11 cellular contexts compared by ENCODE assay signal in genomic region chr2:174596994-174597346, GRCh38. TPM values are rescaled to one million over a fixed set of nuclear protein-coding genes. Genes with fewer than 3 reads are reported as not detected.
DNase-seq lines count a peak whose midpoint lies in the region; ATAC-seq, FAIRE-seq and TF ChIP-seq lines count a peak whose summit lies in the region.
"Had no signal": no experiment of that assay in that cellular context is flagged by ENCODE, and none has a peak within 500 bp of the region (broad histone marks: within the 10 kb centered on the region; RNA-seq: fewer than 3 reads in every experiment).

No MANE protein-coding gene starts in this region.

- ATAC-seq in left cardiac atrium: no peak
- ATAC-seq in activated naive CD4-positive, alpha-beta T cell treated with anti-CD3 and anti-CD28 coated beads, Interleukin-2, amount 50 U/mL, for 72 hours: no peak

- H3K9me3 ChIP-seq in right atrium auricular region (no peaks in the 10 kb centered on the region), mucosa of stomach (ENCODE audit: control insufficient read depth, low read length) (no peaks in the 10 kb centered on the region)

- peaks cover 0 to 4% of the 10 kb centered on the region in 2 donors for H3K9me3 Mint-ChIP-seq in activated naive CD4-positive, alpha-beta T cell treated with anti-CD3 and anti-CD28 coated beads, Interleukin-2, amount 50 U/mL, for 72 hours

- 33% methylated on average over 4 of the region's 4 CpGs for WGBS in urinary bladder

- peak overlapping the region; percentile 58 for H3K9ac ChIP-seq in mucosa of stomach (ENCODE audit: low read length)

- H3K36me3 ChIP-seq in right atrium auricular region: no peaks in the 10 kb centered on the region
- H3K36me3 ChIP-seq in mucosa of stomach (ENCODE audit: control insufficient read depth, insufficient read depth, low read length): no peaks in the 10 kb centered on the region
- H3K36me3 ChIP-seq in urinary bladder (ENCODE audit: insufficient read depth): no peaks in the 10 kb centered on the region
- H3K36me3 ChIP-seq: cardiac muscle cell had no signal

- H3K4me3 ChIP-seq in right atrium auricular region: peak overlapping the region in 1 of 2 donors; percentile 7
- H3K4me3 ChIP-seq in mucosa of stomach (ENCODE audit: low read length): no peak overlapping the region
- peak overlapping the region; percentile 1 for H3K4me3 ChIP-seq in urinary bladder (ENCODE audit: low read depth, low read length)
- H3K4me3 ChIP-seq: cardiac muscle cell had no signal

- peaks cover 0 to 26% of the 10 kb centered on the region in 2 donors for H3K4me1 ChIP-seq in right atrium auricular region
- no peaks in the 10 kb centered on the region for H3K4me1 ChIP-seq in mucosa of stomach (ENCODE audit: control insufficient read depth, insufficient read depth, low read length)
- peaks cover 2% of the 10 kb centered on the region for H3K4me1 ChIP-seq in urinary bladder (ENCODE audit: insufficient read depth)

- peak overlapping the region; percentile 95 to 96 for H3K27ac Mint-ChIP-seq in activated naive CD4-positive, alpha-beta T cell treated with anti-CD3 and anti-CD28 coated beads, Interleukin-2, amount 50 U/mL, for 72 hours

- peaks cover 17 to 39% of the 10 kb centered on the region in 2 donors for H3K36me3 Mint-ChIP-seq in activated naive CD4-positive, alpha-beta T cell treated with anti-CD3 and anti-CD28 coated beads, Interleukin-2, amount 50 U/mL, for 72 hours

- H3K27me3 ChIP-seq in right atrium auricular region (no peaks in the 10 kb centered on the region), mucosa of stomach (ENCODE audit: control insufficient read depth, insufficient read depth, low read length) (no peaks in the 10 kb centered on the region)
- H3K27me3 ChIP-seq: cardiac muscle cell had no signal

- TF ChIP-seq CTCF in right atrium auricular region (IDR thresholded peaks at IDR 0.05): no peak
- TF ChIP-seq CTCF in D721Med (IDR thresholded peaks at IDR 0.05; ENCODE audit: insufficient read depth, missing control alignments): no peak

- intact Hi-C loops in left cardiac atrium (cut with DNase I): no loop called here

- H3K27ac ChIP-seq in right atrium auricular region: peak overlapping the region; percentile 22 to 47
- peak overlapping the region; percentile 19 for H3K27ac ChIP-seq in urinary bladder (ENCODE audit: low read depth)
- H3K27ac ChIP-seq: C4-2B, cardiac muscle cell had no signal

- FAIRE-seq in D721Med (lab: Jason Lieb, UNC): no peak

- no peak for DNase-seq in right atrium auricular region (ENCODE audit: low spot score)
- no peak for DNase-seq in left cardiac atrium
- no peak for DNase-seq in activated naive CD4-positive, alpha-beta T cell treated with anti-CD3 and anti-CD28 coated beads, Interleukin-2, amount 50 U/mL, for 72 hours (ENCODE audit: low spot score in 2 of 2)
- no peak for DNase-seq in NCI-H2029 (lab: John Stamatoyannopoulos, UW)
- no peak for DNase-seq in D721Med (ENCODE audit: insufficient read length, low spot score)
- no peak for DNase-seq in NCI-H1092 (lab: John Stamatoyannopoulos, UW)
- DNase-seq: NCI-H187 had no signal

RNA-seq across cellular contexts. Expression of gene WIPF1, which starts 0.6 kb away (rescaled TPM):
- total RNA-seq in right atrium auricular region: 10 to 100 TPM; 12.3 to 17.5 TPM
- total RNA-seq in left cardiac atrium: 10 to 100 TPM; 25.1 to 29.9 TPM
- 100 to 1,000 TPM; 138 to 262 TPM for total RNA-seq in activated naive CD4-positive, alpha-beta T cell treated with anti-CD3 and anti-CD28 coated beads, Interleukin-2, amount 50 U/mL, for 72 hours
- total RNA-seq in urinary bladder: 43.1 TPM
- polyA plus RNA-seq in urinary bladder: 45.0 TPM
